8 cellular contexts compared by ENCODE assay signal in the genomic region with DNA sequence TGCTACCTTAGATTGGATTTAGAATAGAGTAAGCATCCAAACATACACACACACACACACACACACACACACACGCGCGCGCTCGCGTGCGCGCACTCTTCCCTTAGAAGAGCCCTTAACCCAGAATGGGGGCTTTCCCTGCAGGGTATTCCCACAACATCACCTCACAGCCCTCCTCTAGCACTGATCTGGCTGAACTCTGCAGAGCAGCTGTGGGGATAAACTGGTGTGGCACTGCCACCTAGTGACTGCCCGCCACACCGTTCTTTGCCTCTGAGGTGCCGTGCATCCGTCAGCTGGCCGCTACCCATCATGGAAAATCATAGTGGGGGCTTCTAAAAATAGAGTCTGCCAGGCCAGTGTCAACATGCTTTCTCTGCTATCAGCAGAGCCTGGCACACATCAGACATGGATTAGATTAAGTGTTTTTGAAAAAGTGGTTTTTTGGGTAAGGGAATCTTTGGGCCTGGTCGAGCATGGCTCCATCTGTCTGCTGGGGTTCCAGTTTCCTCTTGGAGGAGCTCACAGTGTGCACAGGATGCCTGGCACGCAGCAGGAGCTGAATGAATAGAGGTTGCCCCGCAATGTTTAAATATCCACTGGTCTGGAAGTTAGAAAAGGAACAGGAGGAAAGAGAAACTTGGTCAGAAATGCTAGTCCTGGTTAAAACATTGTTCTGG.
DNase-seq lines count a peak whose midpoint lies in the region; ATAC-seq and TF ChIP-seq lines count a peak whose summit lies in the region.

No MANE protein-coding gene starts in this region.

- peak overlapping the region; percentile 38 for H3K4me2 ChIP-seq in GM23248 (ENCODE audit: unreplicated experiment)

- H3K4me1 ChIP-seq in GM23248 (ENCODE audit: insufficient read depth) = no peaks in the 10 kb centered on the region

- peak overlapping the region; percentile 51 for H2AFZ ChIP-seq in GM23248

- no peak overlapping the region for H3K9ac ChIP-seq in GM23248

- H3K36me3 ChIP-seq in GM23248 (ENCODE audit: low read depth) = no peaks in the 10 kb centered on the region
- H3K36me3 ChIP-seq in brain microvascular endothelial cell (replicated peaks) = no peaks in the 10 kb centered on the region
- H3K36me3 ChIP-seq in kidney epithelial cell (ENCODE audit: control insufficient read depth, insufficient read depth, low read length) = no peaks in the 10 kb centered on the region

- ATAC-seq in activated CD4-positive, CD25-positive, alpha-beta regulatory T cell treated with anti-CD3 and anti-CD28 coated beads, Interleukin-2, amount 50 U/mL, for 24 hours = peak; percentile 69

- no peaks in the 10 kb centered on the region for H3F3A ChIP-seq in GM23248 (ENCODE audit: insufficient read depth)

- H3K27ac ChIP-seq in GM23248 (no peak overlapping the region), brain microvascular endothelial cell (no peak overlapping the region)

- DNase-seq in activated CD4-positive, CD25-positive, alpha-beta regulatory T cell (lab: John Stamatoyannopoulos, UW) = no peak
- peak; percentile 70 for DNase-seq in GM23248
- peak; percentile 49 for DNase-seq in Jurkat, Clone E6-1 (ENCODE audit: low read depth, low spot score)
- DNase-seq in SK-N-DZ (ENCODE audit: low spot score) = peak; percentile 85
- DNase-seq in brain microvascular endothelial cell = peak; percentile 63
- DNase-seq in kidney epithelial cell (ENCODE audit: low read depth) = no peak
- peak; percentile 2 to 32 (median 14) for DNase-seq in stimulated activated CD4-positive, alpha-beta T cell treated with anti-CD3 and anti-CD28 coated beads, Interleukin-1b, Interleukin-23, amount 100 ng/mL, for 24 hours (ENCODE audit: low read depth in 4 of 4, low spot score in 1 of 4)

- WGBS in GM23248 (ENCODE audit: low coverage in 1 of 2, low lambda C conversion rate in 2 of 2, missing lambda C conversion rate in 2 of 2), 2 experiments = 1 to 3% methylated on average over 16 of the region's 16 CpGs

- H4K20me1 ChIP-seq in GM23248 (ENCODE audit: insufficient read depth) = no peaks in the 10 kb centered on the region

- H3K4me3 ChIP-seq in GM23248 (no peak overlapping the region), brain microvascular endothelial cell (ENCODE audit: low read depth, low read length) (no peak overlapping the region), kidney epithelial cell (ENCODE audit: low read depth, low read length) (no peak overlapping the region)
- no peak overlapping the region for H3K4me3 ChIP-seq in Jurkat, Clone E6-1 (ENCODE audit: low read length)

- TF ChIP-seq CTCF in brain microvascular endothelial cell (IDR thresholded peaks at IDR 0.05; ENCODE audit: low read depth, low read length, missing control alignments) = peak; percentile 90
- TF ChIP-seq CTCF in kidney epithelial cell (IDR thresholded peaks at IDR 0.05; ENCODE audit: insufficient read depth, low read length, poor library complexity, severe bottlenecking) = peak; percentile 88

- in situ Hi-C loops in GM23248 (cut with MboI) = loop anchor here (10.0 kb wide), 1 partner anchor 765 kb away; no protein-coding TSS in a partner anchor
- in situ Hi-C loops in brain microvascular endothelial cell (cut with HindIII; ENCODE audit: low pct_ligation_motif_present, low sequenced_read_pairs) = no loop called here

- no peaks in the 10 kb centered on the region for H3K9me2 ChIP-seq in GM23248 (ENCODE audit: insufficient read depth)

- no peaks in the 10 kb centered on the region for H3K9me3 ChIP-seq in GM23248 (ENCODE audit: low read depth)

- no peaks in the 10 kb centered on the region for H3K79me2 ChIP-seq in GM23248 (ENCODE audit: insufficient read depth)

- H3K27me3 ChIP-seq in GM23248 (replicated peaks; ENCODE audit: insufficient read depth) (peaks cover 3% of the 10 kb centered on the region; the same call in 1 of the 2 replicates), brain microvascular endothelial cell (replicated peaks) (no peaks in the 10 kb centered on the region), kidney epithelial cell (ENCODE audit: control insufficient read depth, insufficient read depth, low read length) (peaks cover 3% of the 10 kb centered on the region)

Comparison
In these comparisons a context has a peak if more than half of its experiments do, and no peak if none do; other contexts are left out.
1. DNase-seq: peak in GM23248 (single experiment), Jurkat, Clone E6-1 (single experiment), SK-N-DZ (single experiment), brain microvascular endothelial cell (single experiment) and stimulated activated CD4-positive, alpha-beta T cell treated with anti-CD3 and anti-CD28 coated beads, Interleukin-1b, Interleukin-23, amount 100 ng/mL, for 24 hours (4 of 4); none in activated CD4-positive, CD25-positive, alpha-beta regulatory T cell (0 of 4) and kidney epithelial cell (single experiment).